Comparison of ENCODE assay signal across 8 cellular contexts in genomic region chr10:96673318-96674099, GRCh38. TPM values are rescaled to one million over a fixed set of nuclear protein-coding genes. Genes with fewer than 3 reads are reported as not detected.
DNase-seq lines count a peak whose midpoint lies in the region; ATAC-seq and TF ChIP-seq lines count a peak whose summit lies in the region.

No MANE protein-coding gene starts in this region.

- H4K20me1 ChIP-seq in SU-DHL-6 (ENCODE audit: low read depth, low read length) = peaks cover 9% of the 10 kb centered on the region; the same call in 1 of the 2 replicates
- H4K20me1 ChIP-seq in hepatocyte (ENCODE audit: insufficient read depth, poor library complexity, severe bottlenecking) = no peaks in the 10 kb centered on the region

- peaks cover 47% of the 10 kb centered on the region for H3K4me1 ChIP-seq in hepatocyte (ENCODE audit: insufficient read depth)
- peaks cover 44 to 100% (median 98%) of the 10 kb centered on the region in 6 donors for H3K4me1 ChIP-seq in spleen

- peak overlapping the region; percentile 28 for H3K9ac ChIP-seq in SU-DHL-6 (ENCODE audit: low read length)

- intact Hi-C loops in spleen (cut with DNase I; ENCODE audit: low total_unique reads) = loop anchor here (5.0 kb wide), 1 partner anchor 44 kb away; no protein-coding TSS in a partner anchor

- 38% methylated on average over 11 of the region's 11 CpGs for WGBS in hepatocyte (ENCODE audit: low lambda C conversion rate, missing lambda C conversion rate)
- WGBS in spleen, 5 donors = 13 to 17% (median 15%) methylated on average over 11 of the region's 11 CpGs

- H3F3A ChIP-seq in SU-DHL-6 (ENCODE audit: insufficient read depth) = peaks cover 20% of the 10 kb centered on the region

- DNase-seq in hepatocyte (ENCODE audit: low spot score) (peak; percentile 44), spleen (peak; percentile 89), occipital lobe (lab: John Stamatoyannopoulos, UW) (no peak), NCI-H2196 (lab: John Stamatoyannopoulos, UW; ENCODE audit: unreplicated experiment) (no peak), SK-N-DZ (ENCODE audit: low spot score) (no peak)

- peak overlapping the region; percentile 84 for H3K27ac ChIP-seq in SU-DHL-6 (ENCODE audit: low read depth, low read length)
- H3K27ac ChIP-seq in hepatocyte = peak overlapping the region; percentile 70
- peak overlapping the region; percentile 65 to 97 (median 92) for H3K27ac ChIP-seq in spleen

- H2AFZ ChIP-seq in SU-DHL-6 (ENCODE audit: low read depth, low read length, severe bottlenecking) (no peak overlapping the region), hepatocyte (no peak overlapping the region)

- TF ChIP-seq CTCF in SU-DHL-6 (IDR thresholded peaks at IDR 0.05; ENCODE audit: insufficient read depth, low read length, poor library complexity, severe bottlenecking) (no peak), hepatocyte (IDR thresholded peaks at IDR 0.05; ENCODE audit: poor library complexity) (no peak), spleen (IDR thresholded peaks at IDR 0.05 in 8 of 11, conservative IDR thresholded peaks at IDR 0.05 in 3 of 11) (no peak)

- H3K4me2 ChIP-seq in SU-DHL-6 (ENCODE audit: low read depth, low read length, poor library complexity, severe bottlenecking) (peak overlapping the region; percentile 57), hepatocyte (peak overlapping the region; percentile 63)

- ATAC-seq in GM18508 (IDR thresholded peaks at IDR 0.05; ENCODE audit: insufficient read depth, unreplicated experiment) (peak; percentile 46), HG03045 (IDR thresholded peaks at IDR 0.05; ENCODE audit: unreplicated experiment) (peak; percentile 59)

- no peak for TF ChIP-seq POLR2A in spleen (IDR thresholded peaks at IDR 0.05)

- no peaks in the 10 kb centered on the region for H3K9me3 ChIP-seq in SU-DHL-6 (ENCODE audit: insufficient read depth, low read length)
- no peaks in the 10 kb centered on the region for H3K9me3 ChIP-seq in hepatocyte (ENCODE audit: low read depth)
- H3K9me3 ChIP-seq in spleen = no peaks in the 10 kb centered on the region

- no peaks in the 10 kb centered on the region for H3K9me2 ChIP-seq in SU-DHL-6 (replicated peaks; ENCODE audit: insufficient read depth, low read length)
- H3K9me2 ChIP-seq in hepatocyte (replicated peaks; ENCODE audit: insufficient read depth) = no peaks in the 10 kb centered on the region

- H3K4me3 ChIP-seq in SU-DHL-6 (ENCODE audit: insufficient read depth, low read length, poor library complexity, severe bottlenecking) (peak overlapping the region; percentile 7), hepatocyte (no peak overlapping the region), spleen (peak overlapping the region in 5 of 8 donors; percentile 5 to 61 (median 13))

- no peaks in the 10 kb centered on the region for H3K27me3 ChIP-seq in SU-DHL-6 (ENCODE audit: low read length)
- H3K27me3 ChIP-seq in hepatocyte = no peaks in the 10 kb centered on the region
- H3K27me3 ChIP-seq in spleen (replicated peaks in 1 of 7) = no peaks in the 10 kb centered on the region

- H3K36me3 ChIP-seq in SU-DHL-6 (ENCODE audit: low read length) (peaks cover 4% of the 10 kb centered on the region; the same call in 1 of the 2 replicates), hepatocyte (replicated peaks; ENCODE audit: insufficient read depth, low read depth) (no peaks in the 10 kb centered on the region), spleen (peaks cover 0 to 33% (median 0%) of the 10 kb centered on the region in 6 donors)

- H3K79me2 ChIP-seq in SU-DHL-6 (ENCODE audit: insufficient read depth, low read length) = peaks cover 99% of the 10 kb centered on the region
- H3K79me2 ChIP-seq in hepatocyte = no peaks in the 10 kb centered on the region

RNA-seq across cellular contexts. Expression of gene PIK3AP1, which starts 46.8 kb away (rescaled TPM):
- total RNA-seq in hepatocyte (6.5 and 8.4 TPM in 2 replicates), spleen (100 to 1,000 TPM; 126 to 256 (median 196) TPM), occipital lobe (5.6 TPM)
- polyA plus RNA-seq in hepatocyte (2.5 and 4.7 TPM in 2 replicates), spleen (10 to 100 TPM; 59.8 to 84.1 (median 62.7) TPM)
- polyA plus RNA-seq in SK-N-DZ (2014; cell fraction: cytosol; rRNA removed) = 0.31 and 0.59 TPM in 2 replicates
- 0.21 and 0.35 TPM in 2 replicates for polyA plus RNA-seq in SK-N-DZ (2014; cell fraction: nucleus; rRNA removed)

Comparison
In these comparisons a context has a peak if more than half of its experiments do, and no peak if none do; other contexts are left out.
1. DNase-seq: peak in hepatocyte (single experiment) and spleen (single experiment); none in occipital lobe (single experiment), NCI-H2196 (single experiment) and SK-N-DZ (single experiment).
2. RNA of gene PIK3AP1, which starts 46.8 kb away (total RNA-seq): 126 to 256 TPM in spleen; 6.5 to 8.4 TPM in hepatocyte and 5.6 TPM in occipital lobe (single experiment); every median in the first group is over 10 times any median in the second.
3. Peak in every context shown above with its lines, with median percentiles within 50 percentile points of each other: H3K27ac ChIP-seq.